In the genomic region with DNA sequence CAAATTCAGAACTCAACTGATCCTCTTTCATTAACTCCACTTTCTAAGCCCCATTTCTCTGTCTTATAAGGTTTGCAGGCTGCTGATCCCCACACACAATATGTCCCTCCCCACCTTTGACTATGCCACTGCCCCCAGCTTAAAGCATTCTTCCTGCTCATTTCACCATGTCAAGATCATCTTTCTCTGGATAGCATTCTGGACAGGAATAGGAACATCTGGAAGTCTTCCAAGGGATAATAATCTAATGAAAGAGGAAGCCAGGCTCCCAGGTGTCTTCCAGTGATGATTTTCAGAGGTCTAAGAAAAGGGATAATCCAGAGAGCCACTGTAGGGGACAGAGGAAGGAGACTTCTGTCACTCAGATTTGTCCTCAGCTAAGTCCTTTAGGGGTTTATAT, we compare ENCODE assay signal across 13 cellular contexts.
A peak's percentile ranks its signal among the peaks of the same experiment; 100 is the strongest.
DNase-seq lines count a peak whose midpoint lies in the region; ATAC-seq lines count a peak whose summit lies in the region.
"Had no signal": no experiment of that assay in that cellular context is flagged by ENCODE, and none has a peak within 500 bp of the region (broad histone marks: within the 10 kb centered on the region; RNA-seq: fewer than 3 reads in every experiment).

No MANE protein-coding gene starts in this region.

- DNase-seq in NCI-H2171 treated with DMSO at 0.1 percent for 48 hours (lab: John Stamatoyannopoulos, UW) (peak; percentile 37), NCI-H2171 (lab: John Stamatoyannopoulos, UW) (no peak), NCI-H524 treated with DMSO at 0.1 percent for 48 hours (lab: John Stamatoyannopoulos, UW) (peak; percentile 63), kidney tubule cell (ENCODE audit: low spot score) (peak; percentile 18), NCI-H2227 treated with DMSO at 0.1 percent for 48 hours (lab: John Stamatoyannopoulos, UW) (no peak)
- no peak for DNase-seq in activated CD4-positive, alpha-beta T cell treated with anti-CD3 and anti-CD28 coated beads for 1 hour
- DNase-seq: 8988T; AML-193; Caco-2; CD8-positive, alpha-beta memory T cell; H7 had no signal

- ATAC-seq in GM21528 (IDR thresholded peaks at IDR 0.05; ENCODE audit: low FRiP score, unreplicated experiment), result no peak
- ATAC-seq: GM23338 had no signal

Comparison
In these comparisons a context has a peak if more than half of its experiments do, and no peak if none do; other contexts are left out.
1. DNase-seq: peak in NCI-H2171 treated with DMSO at 0.1 percent for 48 hours (single experiment), NCI-H524 treated with DMSO at 0.1 percent for 48 hours (single experiment) and kidney tubule cell (single experiment); none in NCI-H2171 (single experiment), activated CD4-positive, alpha-beta T cell treated with anti-CD3 and anti-CD28 coated beads for 1 hour (single experiment) and NCI-H2227 treated with DMSO at 0.1 percent for 48 hours (single experiment).